In genomic region chr4:154616731-154617130, GRCh38 we compare ENCODE assay signal across 14 cellular contexts. TPM values are rescaled to one million over a fixed set of nuclear protein-coding genes. Genes with fewer than 3 reads are reported as not detected.
DNase-seq lines count a peak whose midpoint lies in the region; ATAC-seq and TF ChIP-seq lines count a peak whose summit lies in the region.
"Had no signal": no experiment of that assay in that cellular context is flagged by ENCODE, and none has a peak within 500 bp of the region (broad histone marks: within the 10 kb centered on the region; RNA-seq: fewer than 3 reads in every experiment).

No MANE protein-coding gene starts in this region.

- DNase-seq in hepatocyte (ENCODE audit: low spot score) (no peak), nucleus accumbens (lab: John Stamatoyannopoulos, UW) (no peak), pons (ENCODE audit: low spot score) (no peak)
- no peak for DNase-seq in activated CD4-positive, alpha-beta memory T cell treated with anti-CD3 and anti-CD28 coated beads, Interleukin-2, amount 10 ng/mL, durations not matched to agents 7 days and 5 days
- DNase-seq: NCI-H524 treated with DMSO at 0.1 percent for 48 hours had no signal

- peaks cover 5% of the 10 kb centered on the region for H3K27me3 Mint-ChIP-seq in activated CD4-positive, alpha-beta memory T cell treated with anti-CD3 and anti-CD28 coated beads, Interleukin-2, amount 10 ng/mL, durations not matched to agents 7 days and 5 days
- peaks cover 13% of the 10 kb centered on the region for H3K27me3 Mint-ChIP-seq in activated T-helper 17 cell treated with anti-CD3 and anti-CD28 coated beads, Interleukin-2, amount 50 U/mL, for 72 hours

- no peaks in the 10 kb centered on the region for H4K20me1 ChIP-seq in hepatocyte (ENCODE audit: insufficient read depth, poor library complexity, severe bottlenecking)

- 75% methylated on average over 2 of the region's 2 CpGs for WGBS in hepatocyte (ENCODE audit: low lambda C conversion rate, missing lambda C conversion rate)

- no peaks in the 10 kb centered on the region for H3K36me3 Mint-ChIP-seq in activated CD4-positive, alpha-beta memory T cell treated with anti-CD3 and anti-CD28 coated beads, Interleukin-2, amount 10 ng/mL, durations not matched to agents 7 days and 5 days (ENCODE audit: low read depth)
- H3K36me3 Mint-ChIP-seq in activated T-helper 17 cell treated with anti-CD3 and anti-CD28 coated beads, Interleukin-2, amount 50 U/mL, for 72 hours (ENCODE audit: low read depth): no peaks in the 10 kb centered on the region
- H3K36me3 Mint-ChIP-seq: type B pancreatic cell had no signal

- no peaks in the 10 kb centered on the region for H3K9me3 Mint-ChIP-seq in activated CD4-positive, alpha-beta memory T cell treated with anti-CD3 and anti-CD28 coated beads, Interleukin-2, amount 10 ng/mL, durations not matched to agents 7 days and 5 days
- no peaks in the 10 kb centered on the region for H3K9me3 Mint-ChIP-seq in activated T-helper 17 cell treated with anti-CD3 and anti-CD28 coated beads, Interleukin-2, amount 50 U/mL, for 72 hours
- H3K9me3 Mint-ChIP-seq: type B pancreatic cell had no signal

- no peak for TF ChIP-seq CTCF in hepatocyte (IDR thresholded peaks at IDR 0.05; ENCODE audit: poor library complexity)

- H3K79me2 ChIP-seq in hepatocyte: peaks cover 1% of the 10 kb centered on the region

- H3K9me3 ChIP-seq in hepatocyte (ENCODE audit: low read depth): no peaks in the 10 kb centered on the region

- no peaks in the 10 kb centered on the region for H3K36me3 ChIP-seq in hepatocyte (replicated peaks; ENCODE audit: insufficient read depth, low read depth)

- H3K4me3 Mint-ChIP-seq in activated CD4-positive, alpha-beta memory T cell treated with anti-CD3 and anti-CD28 coated beads, Interleukin-2, amount 10 ng/mL, durations not matched to agents 7 days and 5 days: no peak overlapping the region
- no peak overlapping the region for H3K4me3 Mint-ChIP-seq in activated T-helper 17 cell treated with anti-CD3 and anti-CD28 coated beads, Interleukin-2, amount 50 U/mL, for 72 hours
- H3K4me3 Mint-ChIP-seq: type B pancreatic cell had no signal

- POLR2A ChIA-PET in activated CD4-positive, alpha-beta memory T cell treated with anti-CD3 and anti-CD28 coated beads, Interleukin-2, amount 10 ng/mL, durations not matched to agents 7 days and 5 days (lab: Charles Lee): interaction anchor here (0.9 kb wide), 1 partner anchor 58 kb away, joined by 3 read pairs; no protein-coding TSS in a partner anchor

- CTCF ChIA-PET in activated CD4-positive, alpha-beta memory T cell treated with anti-CD3 and anti-CD28 coated beads, Interleukin-2, amount 10 ng/mL, durations not matched to agents 7 days and 5 days (lab: Charles Lee): interaction anchor here (0.9 to 7.8 kb wide), 2 partner anchors 58 to 65 kb away, joined by 3 to 107 read pairs; partner anchors contain the start of gene PLRG1

- H3K4me1 Mint-ChIP-seq in activated CD4-positive, alpha-beta memory T cell treated with anti-CD3 and anti-CD28 coated beads, Interleukin-2, amount 10 ng/mL, durations not matched to agents 7 days and 5 days: peaks cover 12% of the 10 kb centered on the region
- no peaks in the 10 kb centered on the region for H3K4me1 Mint-ChIP-seq in activated T-helper 17 cell treated with anti-CD3 and anti-CD28 coated beads, Interleukin-2, amount 50 U/mL, for 72 hours

- H3K4me1 ChIP-seq in hepatocyte (ENCODE audit: insufficient read depth): peaks cover 12% of the 10 kb centered on the region

- H3K4me2 ChIP-seq in hepatocyte: peak overlapping the region; percentile 55

- H3K4me3 ChIP-seq in hepatocyte: no peak overlapping the region
- H3K4me3 ChIP-seq: lung had no signal

- H3K27ac ChIP-seq in hepatocyte: peak overlapping the region; percentile 10
- H3K27ac ChIP-seq: VCaP had no signal

- H3K27me3 ChIP-seq in hepatocyte: no peaks in the 10 kb centered on the region

- H3K27ac Mint-ChIP-seq in activated CD4-positive, alpha-beta memory T cell treated with anti-CD3 and anti-CD28 coated beads, Interleukin-2, amount 10 ng/mL, durations not matched to agents 7 days and 5 days: no peak overlapping the region
- H3K27ac Mint-ChIP-seq in activated T-helper 17 cell treated with anti-CD3 and anti-CD28 coated beads, Interleukin-2, amount 50 U/mL, for 72 hours: no peak overlapping the region
- H3K27ac Mint-ChIP-seq: type B pancreatic cell had no signal

- no peak overlapping the region for H2AFZ ChIP-seq in hepatocyte

- ATAC-seq in GM18519 (IDR thresholded peaks at IDR 0.05; ENCODE audit: low FRiP score, unreplicated experiment): peak; percentile 91
- ATAC-seq in GM21423 (IDR thresholded peaks at IDR 0.05; ENCODE audit: unreplicated experiment): peak; percentile 96
- peak; percentile 83 for ATAC-seq in HG03108 (IDR thresholded peaks at IDR 0.05; ENCODE audit: unreplicated experiment)
- ATAC-seq in activated T-helper 17 cell treated with anti-CD3 and anti-CD28 coated beads, Interleukin-2, amount 50 U/mL, for 72 hours (replicated peaks): no peak

- no peaks in the 10 kb centered on the region for H3K9me2 ChIP-seq in hepatocyte (replicated peaks; ENCODE audit: insufficient read depth)

RNA-seq across cellular contexts. Expression of gene FGG, which starts 4.3 kb away (rescaled TPM):
- total RNA-seq in hepatocyte: 1,531 and 1,684 TPM in 2 replicates
- 1,125 and 1,415 TPM in 2 replicates for polyA plus RNA-seq in hepatocyte
- total RNA-seq in activated CD4-positive, alpha-beta memory T cell treated with anti-CD3 and anti-CD28 coated beads, Interleukin-2, amount 10 ng/mL, durations not matched to agents 7 days and 5 days: not detected
- not detected for total RNA-seq in activated T-helper 17 cell treated with anti-CD3 and anti-CD28 coated beads, Interleukin-2, amount 50 U/mL, for 72 hours
- total RNA-seq: Daoy had no signal
- polyA plus RNA-seq: esophagus had no signal

RNA-seq across cellular contexts. Expression of gene FGA, which starts 26.2 kb away (rescaled TPM):
- total RNA-seq in hepatocyte: 1,189 and 1,239 TPM in 2 replicates
- 446 and 579 TPM in 2 replicates for polyA plus RNA-seq in hepatocyte
- total RNA-seq in activated CD4-positive, alpha-beta memory T cell treated with anti-CD3 and anti-CD28 coated beads, Interleukin-2, amount 10 ng/mL, durations not matched to agents 7 days and 5 days: not detected
- not detected for total RNA-seq in activated T-helper 17 cell treated with anti-CD3 and anti-CD28 coated beads, Interleukin-2, amount 50 U/mL, for 72 hours
- total RNA-seq: Daoy had no signal
- polyA plus RNA-seq: esophagus had no signal

RNA-seq across cellular contexts. Expression of gene FGB, which starts 53.9 kb away (rescaled TPM):
- total RNA-seq in hepatocyte: 1,901 and 1,953 TPM in 2 replicates
- 1,888 and 2,096 TPM in 2 replicates for polyA plus RNA-seq in hepatocyte
- not detected for total RNA-seq in activated CD4-positive, alpha-beta memory T cell treated with anti-CD3 and anti-CD28 coated beads, Interleukin-2, amount 10 ng/mL, durations not matched to agents 7 days and 5 days
- total RNA-seq in activated T-helper 17 cell treated with anti-CD3 and anti-CD28 coated beads, Interleukin-2, amount 50 U/mL, for 72 hours: not detected
- total RNA-seq: Daoy had no signal
- polyA plus RNA-seq: esophagus had no signal

Comparison
In these comparisons a context has a peak if more than half of its experiments do, and no peak if none do; other contexts are left out.
1. RNA of gene FGG, which starts 4.3 kb away (total RNA-seq): 1,531 to 1,684 TPM in hepatocyte; not detected in activated CD4-positive, alpha-beta memory T cell treated with anti-CD3 and anti-CD28 coated beads, Interleukin-2, amount 10 ng/mL, durations not matched to agents 7 days and 5 days and not detected in activated T-helper 17 cell treated with anti-CD3 and anti-CD28 coated beads, Interleukin-2, amount 50 U/mL, for 72 hours; every median in the first group is over 1,000 times any median in the second.
2. RNA of gene FGA, which starts 26.2 kb away (total RNA-seq): 1,189 to 1,239 TPM in hepatocyte; not detected in activated CD4-positive, alpha-beta memory T cell treated with anti-CD3 and anti-CD28 coated beads, Interleukin-2, amount 10 ng/mL, durations not matched to agents 7 days and 5 days and not detected in activated T-helper 17 cell treated with anti-CD3 and anti-CD28 coated beads, Interleukin-2, amount 50 U/mL, for 72 hours; every median in the first group is over 1,000 times any median in the second.
3. RNA of gene FGB, which starts 53.9 kb away (total RNA-seq): 1,901 to 1,953 TPM in hepatocyte; not detected in activated CD4-positive, alpha-beta memory T cell treated with anti-CD3 and anti-CD28 coated beads, Interleukin-2, amount 10 ng/mL, durations not matched to agents 7 days and 5 days and not detected in activated T-helper 17 cell treated with anti-CD3 and anti-CD28 coated beads, Interleukin-2, amount 50 U/mL, for 72 hours; every median in the first group is over 1,000 times any median in the second.